Comparison of ENCODE assay signal across 18 cellular contexts in genomic region chr15:42146551-42147430, GRCh38. TPM values are rescaled to one million over a fixed set of nuclear protein-coding genes. Genes with fewer than 3 reads are reported as not detected.
"Had no signal": no experiment of that assay in that cellular context is flagged by ENCODE, and none has a peak within 500 bp of the region (broad histone marks: within the 10 kb centered on the region; RNA-seq: fewer than 3 reads in every experiment).

No MANE protein-coding gene starts in this region.

- H3K4me3 ChIP-seq: mucosa of descending colon, thoracic aorta, vagina had no signal

- H3K27ac ChIP-seq: thoracic aorta, vagina had no signal

- H3K4me1 Mint-ChIP-seq: activated naive CD4-positive, alpha-beta T cell treated with anti-CD3 and anti-CD28 coated beads, Interleukin-2, amount 50 U/mL, for 24 hours had no signal

- DNase-seq: activated CD4-positive, alpha-beta T cell treated with anti-CD3 and anti-CD28 coated beads for 4 hours; amygdala; hypothalamus; left cardiac atrium; mucosa of descending colon; stimulated activated CD4-positive, alpha-beta T cell treated with anti-CD3 and anti-CD28 coated beads, Interleukin-2, amount 100 ng/mL, for 48 hours; stimulated activated CD8-positive, alpha-beta memory T cell treated with anti-CD3 and anti-CD28 coated beads, Interleukin-4, amount 100 ng/mL, for 48 hours had no signal

- H3K27ac Mint-ChIP-seq: activated naive CD4-positive, alpha-beta T cell treated with anti-CD3 and anti-CD28 coated beads, Interleukin-2, amount 50 U/mL, for 24 hours; brain; dendritic cell treated with granulocyte-macrophage colony-stimulating factor and Interleukin-4, amounts not matched to agents 40 ng/mL and 50 ng/mL, for 4 days; stimulated activated naive CD8-positive, alpha-beta T cell treated with anti-CD3 and anti-CD28 coated beads, Interleukin-15, Interleukin-2, amounts not matched to agents 100 ng/mL and 50 ng/mL, for 24 hours had no signal

- ATAC-seq: left cardiac atrium, mucosa of descending colon had no signal

- H3K36me3 ChIP-seq: thoracic aorta, vagina had no signal

- H3K4me3 Mint-ChIP-seq: activated naive CD4-positive, alpha-beta T cell treated with anti-CD3 and anti-CD28 coated beads, Interleukin-2, amount 50 U/mL, for 24 hours; brain; dendritic cell treated with granulocyte-macrophage colony-stimulating factor and Interleukin-4, amounts not matched to agents 40 ng/mL and 50 ng/mL, for 4 days; nephron; stimulated activated naive CD8-positive, alpha-beta T cell treated with anti-CD3 and anti-CD28 coated beads, Interleukin-15, Interleukin-2, amounts not matched to agents 100 ng/mL and 50 ng/mL, for 24 hours had no signal

- H3K9me3 Mint-ChIP-seq: activated naive CD4-positive, alpha-beta T cell treated with anti-CD3 and anti-CD28 coated beads, Interleukin-2, amount 50 U/mL, for 24 hours; brain; dendritic cell treated with granulocyte-macrophage colony-stimulating factor and Interleukin-4, amounts not matched to agents 40 ng/mL and 50 ng/mL, for 4 days; nephron; stimulated activated naive CD8-positive, alpha-beta T cell treated with anti-CD3 and anti-CD28 coated beads, Interleukin-15, Interleukin-2, amounts not matched to agents 100 ng/mL and 50 ng/mL, for 24 hours had no signal

- H3K27me3 ChIP-seq: vagina had no signal

- H3K27me3 Mint-ChIP-seq: activated naive CD4-positive, alpha-beta T cell treated with anti-CD3 and anti-CD28 coated beads, Interleukin-2, amount 50 U/mL, for 24 hours; stimulated activated naive CD8-positive, alpha-beta T cell treated with anti-CD3 and anti-CD28 coated beads, Interleukin-15, Interleukin-2, amounts not matched to agents 100 ng/mL and 50 ng/mL, for 24 hours had no signal

- H3K9me3 ChIP-seq: mucosa of descending colon, thoracic aorta, vagina had no signal

- H3K36me3 Mint-ChIP-seq: activated naive CD4-positive, alpha-beta T cell treated with anti-CD3 and anti-CD28 coated beads, Interleukin-2, amount 50 U/mL, for 24 hours; brain had no signal

RNA-seq across cellular contexts. Expression of gene PLA2G4F, which starts 9.6 kb away (rescaled TPM):
- total RNA-seq: lung microvascular endothelial cell, osteoblast, pulmonary artery endothelial cell had no signal

RNA-seq across cellular contexts. Expression of gene PLA2G4D, which starts 52.4 kb away (rescaled TPM):
- total RNA-seq: epithelial cell of proximal tubule, left cardiac atrium, lung microvascular endothelial cell, osteoblast, pulmonary artery endothelial cell, thoracic aorta had no signal
